Comparison of ENCODE assay signal across 9 cellular contexts in the genomic region with DNA sequence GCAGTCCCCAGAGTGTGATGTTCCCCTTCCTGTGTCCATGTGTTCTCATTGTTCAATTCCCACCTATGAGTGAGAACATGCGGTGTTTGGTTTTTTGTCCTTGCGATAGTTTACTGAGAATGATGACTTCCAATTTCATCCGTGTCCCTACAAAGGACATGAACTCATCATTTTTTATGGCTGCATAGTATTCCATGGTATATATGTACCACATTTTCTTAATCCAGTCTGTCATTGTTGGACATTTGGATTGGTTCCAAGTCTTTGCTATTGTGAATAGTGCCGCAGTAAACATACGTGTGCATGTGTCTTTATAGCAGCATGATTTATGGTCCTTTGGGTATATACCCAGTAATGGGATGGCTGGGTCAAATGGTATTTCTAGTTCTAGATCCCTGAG. TPM values are rescaled to one million over a fixed set of nuclear protein-coding genes. Genes with fewer than 3 reads are reported as not detected.
"Had no signal": no experiment of that assay in that cellular context is flagged by ENCODE, and none has a peak within 500 bp of the region (broad histone marks: within the 10 kb centered on the region; RNA-seq: fewer than 3 reads in every experiment).

No MANE protein-coding gene starts in this region.

RNA-seq across cellular contexts. Expression of a gene that starts 58.3 kb away (rescaled TPM):
- total RNA-seq: OCI-LY7, PC-3, PC-9, Peyer's patch, Right ventricle myocardium superior, RPMI7951, SJSA1, SK-MEL-5 had no signal
- polyA plus RNA-seq: SK-N-SH had no signal
